In genomic region chr7:52920977-52921376, GRCh38 we compare ENCODE assay signal across 1 cellular context.
TF ChIP-seq lines count a peak whose summit lies in the region.

No MANE protein-coding gene starts in this region.

TF ChIP-seq in GM23338, 12 proteins besides CTCF, POLR2A, EP300 and RAD21 (continued from another document):
- no peak for TF ChIP-seq REST (IDR thresholded peaks at IDR 0.05; ENCODE audit: unreplicated experiment)
- no peak for TF ChIP-seq STAT1 (IDR thresholded peaks at IDR 0.05; ENCODE audit: unreplicated experiment)
- no peak for TF ChIP-seq ZNF331 (CRISPR knock-in tag; IDR thresholded peaks at IDR 0.05; ENCODE audit: low read depth)
- no peak for TF ChIP-seq ZNF114 (CRISPR knock-in tag; IDR thresholded peaks at IDR 0.05)
